24 cellular contexts compared by ENCODE assay signal in genomic region chr4:99052902-99053301, GRCh38. TPM values are rescaled to one million over a fixed set of nuclear protein-coding genes. Genes with fewer than 3 reads are reported as not detected.
DNase-seq lines count a peak whose midpoint lies in the region; ATAC-seq and FAIRE-seq lines count a peak whose summit lies in the region.
"Had no signal": no experiment of that assay in that cellular context is flagged by ENCODE, and none has a peak within 500 bp of the region (broad histone marks: within the 10 kb centered on the region; RNA-seq: fewer than 3 reads in every experiment).

No MANE protein-coding gene starts in this region.

- H3K9me3 Mint-ChIP-seq in activated naive CD4-positive, alpha-beta T cell treated with anti-CD3 and anti-CD28 coated beads, Interleukin-2, amount 50 U/mL, for 72 hours, result no peaks in the 10 kb centered on the region
- peaks cover 0 to 3% (median 0%) of the 10 kb centered on the region in 11 donors for H3K9me3 Mint-ChIP-seq in naive thymus-derived CD4-positive, alpha-beta T cell
- H3K9me3 Mint-ChIP-seq: dendritic cell treated with granulocyte-macrophage colony-stimulating factor and Interleukin-4, amounts not matched to agents 40 ng/mL and 50 ng/mL, for 4 days; memory B cell had no signal

- peaks cover 0 to 12% (median 12%) of the 10 kb centered on the region in 3 experiments for H3K36me3 ChIP-seq in naive thymus-derived CD4-positive, alpha-beta T cell (ENCODE audit: control insufficient read depth in 2 of 3, insufficient read depth in 3 of 3, low read length in 3 of 3)

- peak; percentile 59 for FAIRE-seq in GM19239 (lab: Jason Lieb, UNC)
- FAIRE-seq: H54 had no signal

- ATAC-seq in activated CD4-positive, CD25-positive, alpha-beta regulatory T cell treated with anti-CD3 and anti-CD28 coated beads, Interleukin-2, amount 50 U/mL, for 24 hours, result peak; percentile 78 to 79
- peak; percentile 74 to 88 for ATAC-seq in activated naive CD4-positive, alpha-beta T cell treated with anti-CD3 and anti-CD28 coated beads, Interleukin-2, amount 50 U/mL, for 72 hours
- ATAC-seq in naive thymus-derived CD4-positive, alpha-beta T cell, result no peak
- no peak for ATAC-seq in GM21526 (IDR thresholded peaks at IDR 0.05; ENCODE audit: low FRiP score, unreplicated experiment)
- ATAC-seq: esophagus mucosa had no signal

- H3K27ac ChIP-seq in naive thymus-derived CD4-positive, alpha-beta T cell (ENCODE audit: low read depth, low read length), result no peak overlapping the region
- H3K27ac ChIP-seq: 22Rv1, brain microvascular endothelial cell, thyroid gland had no signal

- peak overlapping the region in 1 of 10 donors; percentile 39 for H3K4me3 Mint-ChIP-seq in naive thymus-derived CD4-positive, alpha-beta T cell
- H3K4me3 Mint-ChIP-seq: dendritic cell treated with granulocyte-macrophage colony-stimulating factor and Interleukin-4, amounts not matched to agents 40 ng/mL and 50 ng/mL, for 4 days; memory B cell had no signal

- no peaks in the 10 kb centered on the region for H3K9me3 ChIP-seq in naive thymus-derived CD4-positive, alpha-beta T cell (ENCODE audit: control insufficient read depth in 2 of 3, low read length in 3 of 3)
- H3K9me3 ChIP-seq: BLaER1 treated with 17β-estradiol and CSF1 and Interleukin-3, amounts not matched to agents 10 nM and 100 nM; thyroid gland had no signal

- H3K4me1 Mint-ChIP-seq in naive thymus-derived CD4-positive, alpha-beta T cell, result peaks cover 7 to 42% (median 13%) of the 10 kb centered on the region in 7 donors

- H3K36me3 Mint-ChIP-seq in activated naive CD4-positive, alpha-beta T cell treated with anti-CD3 and anti-CD28 coated beads, Interleukin-2, amount 50 U/mL, for 72 hours, result peaks cover 0 to 40% of the 10 kb centered on the region in 2 donors
- peaks cover 10 to 37% (median 20%) of the 10 kb centered on the region in 5 donors for H3K36me3 Mint-ChIP-seq in naive thymus-derived CD4-positive, alpha-beta T cell

- peaks cover 4 to 6% of the 10 kb centered on the region in 2 donors for H3K4me1 ChIP-seq in naive thymus-derived CD4-positive, alpha-beta T cell (ENCODE audit: control insufficient read depth in 2 of 2, insufficient read depth in 2 of 2, low read length in 2 of 2)
- H3K4me1 ChIP-seq: thyroid gland had no signal

- intact Hi-C loops in naive thymus-derived CD4-positive, alpha-beta T cell (cut with micrococcal nuclease), result loop anchor here in 1 of 2 donors (1.0 kb wide), 1 partner anchor 10 kb away; no protein-coding TSS in a partner anchor

- CTCF ChIA-PET in naive thymus-derived CD4-positive, alpha-beta T cell (lab: Charles Lee), result interaction anchor here (0.6 to 5.0 kb wide), 2 partner anchors 13 to 58 kb away, joined by 4 to 43 read pairs; partner anchors contain the start of gene METAP1

- no peak overlapping the region for H3K4me3 ChIP-seq in naive thymus-derived CD4-positive, alpha-beta T cell (ENCODE audit: low read length)
- H3K4me3 ChIP-seq: BLaER1 treated with 17β-estradiol and CSF1 and Interleukin-3, amounts not matched to agents 10 nM and 100 nM; thyroid gland had no signal

- DNase-seq in activated CD4-positive, CD25-positive, alpha-beta regulatory T cell (lab: John Stamatoyannopoulos, UW), result no peak
- DNase-seq in GM19239 (ENCODE audit: insufficient read length, low spot score), result no peak
- DNase-seq in activated naive CD4-positive, alpha-beta T cell treated with anti-CD3 and anti-CD28 coated beads, Interleukin-2, amount 50 U/mL, for 72 hours (ENCODE audit: low spot score in 2 of 2), result no peak
- DNase-seq in naive thymus-derived CD4-positive, alpha-beta T cell, result no peak
- no peak for DNase-seq in NCI-H748 treated with DMSO at 0.1 percent for 48 hours (lab: John Stamatoyannopoulos, UW)
- no peak for DNase-seq in ecto neural progenitor cell (ENCODE audit: low spot score)
- DNase-seq: activated effector memory CD4-positive, alpha-beta T cell treated with Interleukin-2 at 50 U/mL for 16 hours; brain microvascular endothelial cell; DMS153; islet precursor cell; KBM-7; NCI-H2081; NCI-H510A; SIG-M5; thyroid gland had no signal

- H3K27me3 Mint-ChIP-seq in naive thymus-derived CD4-positive, alpha-beta T cell, result no peaks in the 10 kb centered on the region
- H3K27me3 Mint-ChIP-seq: dendritic cell treated with granulocyte-macrophage colony-stimulating factor and Interleukin-4, amounts not matched to agents 40 ng/mL and 50 ng/mL, for 4 days; memory B cell; progenitor cell of endocrine pancreas had no signal

- no peaks in the 10 kb centered on the region for H3K27me3 ChIP-seq in naive thymus-derived CD4-positive, alpha-beta T cell (ENCODE audit: control insufficient read depth in 2 of 2, insufficient read depth in 2 of 2, low read length in 2 of 2)
- H3K27me3 ChIP-seq: BLaER1 treated with 17β-estradiol and CSF1 and Interleukin-3, amounts not matched to agents 10 nM and 100 nM; brain microvascular endothelial cell; thyroid gland had no signal

- H3K27ac Mint-ChIP-seq in activated naive CD4-positive, alpha-beta T cell treated with anti-CD3 and anti-CD28 coated beads, Interleukin-2, amount 50 U/mL, for 72 hours, result peak overlapping the region; percentile 65 to 85
- peak overlapping the region in 6 of 9 donors; percentile 1 to 81 (median 39) for H3K27ac Mint-ChIP-seq in naive thymus-derived CD4-positive, alpha-beta T cell
- H3K27ac Mint-ChIP-seq: dendritic cell treated with granulocyte-macrophage colony-stimulating factor and Interleukin-4, amounts not matched to agents 40 ng/mL and 50 ng/mL, for 4 days; progenitor cell of endocrine pancreas had no signal

- POLR2A ChIA-PET in naive thymus-derived CD4-positive, alpha-beta T cell (lab: Charles Lee), result interaction anchor here (1.6 to 1.8 kb wide), 2 partner anchors 53 to 59 kb away, joined by 3 to 11 read pairs; partner anchors contain the start of gene METAP1

RNA-seq across cellular contexts. Expression of gene ADH5, which starts 35.7 kb away (rescaled TPM):
- total RNA-seq in activated naive CD4-positive, alpha-beta T cell treated with anti-CD3 and anti-CD28 coated beads, Interleukin-2, amount 50 U/mL, for 72 hours, result 100 to 1,000 TPM in 1 of 2 donors, 10 to 100 TPM in 1; 67.3 to 122 TPM
- total RNA-seq in naive thymus-derived CD4-positive, alpha-beta T cell, result 100 to 1,000 TPM in 1 of 5 experiments, 10 to 100 TPM in 4; 42.7 to 102 (median 74.0) TPM
- 100 to 1,000 TPM; 143 to 174 TPM for polyA plus RNA-seq in naive thymus-derived CD4-positive, alpha-beta T cell

RNA-seq across cellular contexts. Expression of gene METAP1, which starts 57.4 kb away (rescaled TPM):
- total RNA-seq in activated naive CD4-positive, alpha-beta T cell treated with anti-CD3 and anti-CD28 coated beads, Interleukin-2, amount 50 U/mL, for 72 hours, result 10 to 100 TPM; 71.6 to 80.1 TPM
- total RNA-seq in naive thymus-derived CD4-positive, alpha-beta T cell, result 10 to 100 TPM; 29.1 to 50.7 (median 40.2) TPM
- 10 to 100 TPM; 26.0 to 30.4 TPM for polyA plus RNA-seq in naive thymus-derived CD4-positive, alpha-beta T cell

Comparison
In these comparisons a context has a peak if more than half of its experiments do, and no peak if none do; other contexts are left out.
1. ATAC-seq: peak in activated CD4-positive, CD25-positive, alpha-beta regulatory T cell treated with anti-CD3 and anti-CD28 coated beads, Interleukin-2, amount 50 U/mL, for 24 hours (2 of 2) and activated naive CD4-positive, alpha-beta T cell treated with anti-CD3 and anti-CD28 coated beads, Interleukin-2, amount 50 U/mL, for 72 hours (2 of 2); none in naive thymus-derived CD4-positive, alpha-beta T cell (single experiment) and GM21526 (single experiment).